Comparison of ENCODE assay signal across 25 cellular contexts in the genomic region with DNA sequence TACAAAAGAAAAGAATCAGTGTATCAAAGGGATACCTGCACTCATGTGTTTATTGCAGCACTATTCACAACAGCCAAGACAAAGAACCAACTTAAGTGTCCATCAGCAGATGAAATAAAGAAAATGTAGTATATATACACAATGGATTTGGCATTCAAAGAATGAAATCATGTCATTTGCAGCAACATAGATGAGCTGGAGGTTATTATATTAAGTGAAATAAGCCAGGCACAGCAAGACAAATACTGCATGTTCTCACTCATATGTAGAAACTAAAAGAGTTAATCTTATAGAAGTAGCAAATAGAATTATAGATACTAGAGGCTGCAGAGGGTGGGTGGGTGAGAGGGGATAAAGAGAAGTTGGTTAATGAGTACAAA.
"Had no signal": no experiment of that assay in that cellular context is flagged by ENCODE, and none has a peak within 500 bp of the region (broad histone marks: within the 10 kb centered on the region; RNA-seq: fewer than 3 reads in every experiment).

No MANE protein-coding gene starts in this region.

- H3K9ac ChIP-seq: parathyroid adenoma had no signal

- H3K36me3 ChIP-seq: gastrocnemius medialis, lower lobe of right lung, prostate gland, right atrium auricular region, thyroid gland, vagina had no signal

- H3K4me1 ChIP-seq: lower lobe of right lung, parathyroid adenoma, prostate gland, right atrium auricular region had no signal

- ATAC-seq: esophagus mucosa; gastrocnemius medialis; left ventricle myocardium superior; lower lobe of right lung; naive thymus-derived CD8-positive, alpha-beta T cell; sciatic nerve had no signal

- H3K27me3 ChIP-seq: dorsolateral prefrontal cortex, gastrocnemius medialis, neutrophil, right atrium auricular region, stomach, thyroid gland, vagina had no signal

- H3K4me2 ChIP-seq: smooth muscle cell had no signal

- H3K27me3 Mint-ChIP-seq: naive thymus-derived CD8-positive, alpha-beta T cell had no signal

- DNase-seq: dorsolateral prefrontal cortex; effector CD4-positive, alpha-beta T cell; foreskin fibroblast; gastrocnemius medialis; head of caudate nucleus; left ventricle myocardium superior; lower lobe of right lung; naive thymus-derived CD8-positive, alpha-beta T cell; stimulated activated CD4-positive, alpha-beta T cell treated with anti-CD3 and anti-CD28 coated beads, Interleukin-12 subunit alpha, Interleukin-12 subunit beta, amount 100 ng/mL, for 4 hours; stimulated activated CD4-positive, alpha-beta T cell treated with anti-CD3 and anti-CD28 coated beads, Interleukin-1b, Interleukin-23, amount 100 ng/mL, for 48 hours; stimulated activated CD4-positive, alpha-beta T cell treated with anti-CD3 and anti-CD28 coated beads, Interleukin-4, amount 100 ng/mL, for 1 hour; stimulated activated CD8-positive, alpha-beta memory T cell treated with anti-CD3 and anti-CD28 coated beads, Interleukin-4, amount 100 ng/mL, for 48 hours; stimulated activated naive CD4-positive, alpha-beta T cell treated with Interleukin-2 at 50 U/mL for 16 hours; stomach; thyroid gland; trophoblast cell had no signal

- H2AFZ ChIP-seq: parathyroid adenoma had no signal

- H3K4me3 Mint-ChIP-seq: neural crest cell had no signal

- H3K27ac ChIP-seq: dorsolateral prefrontal cortex, gastrocnemius medialis, lower lobe of right lung, neutrophil, parathyroid adenoma, prostate gland, right atrium auricular region, stomach, thyroid gland, vagina had no signal

- H3K4me3 ChIP-seq: dorsolateral prefrontal cortex, gastrocnemius medialis, lower lobe of right lung, prostate gland, right atrium auricular region, smooth muscle cell, stomach, thyroid gland, vagina had no signal

- H3K9me3 ChIP-seq: gastrocnemius medialis, lower lobe of right lung, neutrophil, prostate gland, right atrium auricular region, stomach, thyroid gland, vagina had no signal

- H3K9me3 Mint-ChIP-seq: naive thymus-derived CD8-positive, alpha-beta T cell; neural crest cell had no signal
